In genomic region chr22:32165692-32166091, GRCh38 we compare ENCODE assay signal across 34 cellular contexts. TPM values are rescaled to one million over a fixed set of nuclear protein-coding genes. Genes with fewer than 3 reads are reported as not detected.
"Had no signal": no experiment of that assay in that cellular context is flagged by ENCODE, and none has a peak within 500 bp of the region (broad histone marks: within the 10 kb centered on the region; RNA-seq: fewer than 3 reads in every experiment).

No MANE protein-coding gene starts in this region.

- H3K9me3 ChIP-seq: ascending aorta had no signal

- FAIRE-seq: TTC549 had no signal

- H3K4me1 ChIP-seq: ascending aorta had no signal

- H3K27me3 ChIP-seq: ascending aorta had no signal

- H3K27ac ChIP-seq: ascending aorta, VCaP had no signal

- DNase-seq: activated B cell treated with CpG ODN at 0.5 μM for 24 hours; activated CD4-positive, alpha-beta memory T cell treated with anti-CD3 and anti-CD28 coated beads for 36 hours; activated CD4-positive, alpha-beta T cell treated with anti-CD3 and anti-CD28 coated beads for 4 hours; activated CD4-positive, alpha-beta T cell treated with anti-CD3 and anti-CD28 coated beads, Interleukin-2, amount 10 ng/mL, durations not matched to agents 24 days and 14 days; activated CD4-positive, alpha-beta T cell treated with anti-CD3 and anti-CD28 coated beads, Interleukin-2, amount 50 U/mL, for 1 hour; activated CD4-positive, alpha-beta T cell treated with anti-CD3 and anti-CD28 coated beads, Interleukin-2, amount 50 U/mL, for 4 hours; activated CD4-positive, CD25-positive, alpha-beta regulatory T cell treated with anti-CD3 and anti-CD28 coated beads, Interleukin-2, amount 50 U/mL, for 72 hours; activated CD8-positive, alpha-beta memory T cell treated with anti-CD3 and anti-CD28 coated beads, Interleukin-2, amount 50 U/mL, for 4 hours; activated CD8-positive, alpha-beta T cell treated with anti-CD3 and anti-CD28 coated beads for 36 hours; activated effector memory CD4-positive, alpha-beta T cell treated with anti-CD3 and anti-CD28 coated beads, Interleukin-2, amount 50 U/mL, for 16 hours; activated gamma-delta T cell treated with Interleukin-2 at 50 U/mL for 16 hours; activated naive CD4-positive, alpha-beta T cell; activated naive CD4-positive, alpha-beta T cell treated with anti-CD3 and anti-CD28 coated beads, Interleukin-2, amount 10 ng/mL, durations not matched to agents 7 days and 5 days; activated naive CD8-positive, alpha-beta T cell treated with anti-CD3 and anti-CD28 coated beads, Interleukin-2, amount 10 ng/mL, durations not matched to agents 7 days and 5 days; activated naive CD8-positive, alpha-beta T cell treated with anti-CD3 and anti-CD28 coated beads, Interleukin-2, amount 50 U/mL, for 24 hours; activated T-cell treated with anti-CD3 and anti-CD28 coated beads for 4 hours; activated T-cell treated with anti-CD3 and anti-CD28 coated beads, Interleukin-2, amount 50 U/mL, for 1 hour; activated T-cell treated with anti-CD3 and anti-CD28 coated beads, Interleukin-2, amount 50 U/mL, for 4 hours; activated T-cell treated with anti-CD3 and anti-CD28 coated beads, Interleukin-2, amount 50 U/mL, for 72 hours; amygdala; anterior cingulate cortex; central memory CD4-positive, alpha-beta T cell; SW 1271; T-helper 1 cell; T-helper 2 cell; T-helper 9 cell had no signal

- ATAC-seq: activated CD8-positive, alpha-beta T cell treated with anti-CD3 and anti-CD28 coated beads for 36 hours; activated naive CD8-positive, alpha-beta T cell treated with anti-CD3 and anti-CD28 coated beads, Interleukin-2, amount 50 U/mL, for 24 hours; activated T-cell treated with anti-CD3 and anti-CD28 coated beads, Interleukin-2, amount 50 U/mL, for 4 hours; activated T-cell treated with anti-CD3 and anti-CD28 coated beads, Interleukin-2, amount 50 U/mL, for 72 hours; activated T-helper 17 cell treated with anti-CD3 and anti-CD28 coated beads, Interleukin-2, amount 50 U/mL, for 72 hours had no signal

- H3K4me3 ChIP-seq: ascending aorta had no signal

- H3K36me3 ChIP-seq: ascending aorta had no signal

RNA-seq across cellular contexts. Expression of gene C22orf42, which starts 6.6 kb away (rescaled TPM):
- total RNA-seq: activated B cell treated with CpG ODN at 0.5 μM for 24 hours; activated CD4-positive, alpha-beta memory T cell treated with anti-CD3 and anti-CD28 coated beads for 36 hours; activated CD4-positive, alpha-beta T cell treated with anti-CD3 and anti-CD28 coated beads, Interleukin-2, amount 10 ng/mL, durations not matched to agents 24 days and 14 days; activated CD8-positive, alpha-beta memory T cell treated with anti-CD3 and anti-CD28 coated beads for 36 hours; activated CD8-positive, alpha-beta T cell treated with anti-CD3 and anti-CD28 coated beads for 36 hours; activated naive CD8-positive, alpha-beta T cell treated with anti-CD3 and anti-CD28 coated beads, Interleukin-2, amount 10 ng/mL, durations not matched to agents 7 days and 5 days; activated T-cell treated with anti-CD3 and anti-CD28 coated beads, Interleukin-2, amount 50 U/mL, for 4 hours; activated T-cell treated with anti-CD3 and anti-CD28 coated beads, Interleukin-2, amount 50 U/mL, for 72 hours; activated T-helper 1 cell treated with anti-CD3 and anti-CD28 coated beads, Interleukin-12 subunit alpha, Interleukin-12 subunit beta, Interleukin-2, Interleukin-4 antibody, amounts not matched to agents 30 ng/mL and 10 ng/mL and 1 ng/mL, durations not matched to agents 14 hours and 24 hours and 36 hours; activated T-helper 17 cell treated with anti-CD3 and anti-CD28 coated beads, Interleukin-2, amount 50 U/mL, for 72 hours; ascending aorta; cardiac septum had no signal

RNA-seq across cellular contexts. Expression of gene RFPL2, which starts 39.2 kb away (rescaled TPM):
- total RNA-seq: activated B cell treated with CpG ODN at 0.5 μM for 24 hours; activated CD4-positive, alpha-beta T cell treated with anti-CD3 and anti-CD28 coated beads, Interleukin-2, amount 10 ng/mL, durations not matched to agents 24 days and 14 days; activated CD8-positive, alpha-beta T cell treated with anti-CD3 and anti-CD28 coated beads for 36 hours; activated naive CD8-positive, alpha-beta T cell treated with anti-CD3 and anti-CD28 coated beads, Interleukin-2, amount 10 ng/mL, durations not matched to agents 7 days and 5 days; activated T-cell treated with anti-CD3 and anti-CD28 coated beads, Interleukin-2, amount 50 U/mL, for 4 hours; ascending aorta; cardiac septum had no signal
- polyA plus RNA-seq: adipose tissue had no signal
